8 cellular contexts compared by ENCODE assay signal in the genomic region with DNA sequence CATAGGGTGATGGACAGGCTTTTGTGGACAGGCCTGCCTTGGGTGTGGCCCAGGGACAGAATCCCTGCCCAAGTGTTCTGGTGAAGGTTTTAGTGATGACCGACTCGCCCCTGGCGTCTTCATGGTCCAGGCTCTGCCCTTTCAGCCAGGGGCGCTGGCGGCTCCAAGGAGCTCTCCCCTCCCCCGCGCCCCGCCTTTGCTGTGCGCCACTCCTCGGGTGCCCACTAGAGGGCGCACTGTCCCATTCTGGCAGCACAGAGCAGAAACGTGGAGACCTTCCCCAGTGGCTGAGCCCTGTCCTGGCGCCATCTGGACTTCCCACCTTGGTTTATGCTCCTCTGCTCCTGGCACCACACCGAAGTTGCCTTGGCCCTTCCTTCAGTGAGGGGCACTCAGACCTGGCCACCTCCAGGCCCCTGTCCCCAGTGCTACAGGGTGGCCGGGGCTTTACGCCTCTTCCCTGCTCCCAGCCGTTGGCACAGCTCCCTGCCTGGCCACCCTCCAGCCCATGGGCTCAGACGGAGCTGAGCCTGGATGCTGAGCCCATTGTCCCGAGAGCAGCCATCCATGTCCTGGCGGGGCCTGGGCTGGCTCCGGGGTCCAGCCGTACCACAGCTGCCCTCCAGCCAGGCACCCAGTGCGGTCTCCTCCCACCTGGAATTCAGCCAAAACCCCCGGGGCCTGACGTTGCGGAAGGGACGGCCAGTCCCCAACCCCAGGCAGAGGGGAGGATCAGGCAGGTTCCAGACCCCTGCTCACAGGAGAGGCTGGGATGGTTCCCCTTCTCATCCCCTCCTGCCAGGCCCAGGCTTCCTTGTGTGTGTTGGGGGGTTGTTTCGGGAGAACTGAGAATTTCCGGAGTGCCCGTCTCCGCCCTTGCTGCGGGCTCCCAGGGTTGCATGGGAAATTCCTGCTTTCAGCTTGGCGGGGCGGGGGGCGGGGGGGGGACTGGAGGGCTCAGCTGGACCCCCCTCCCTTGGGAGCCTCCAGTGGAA. TPM values are rescaled to one million over a fixed set of nuclear protein-coding genes. Genes with fewer than 3 reads are reported as not detected.
A peak's percentile ranks its signal among the peaks of the same experiment; 100 is the strongest.
DNase-seq lines count a peak whose midpoint lies in the region; ATAC-seq, FAIRE-seq and TF ChIP-seq lines count a peak whose summit lies in the region.

No MANE protein-coding gene starts in this region.

- peaks cover 38% of the 10 kb centered on the region for H3K27me3 ChIP-seq in colonic mucosa

- H3K4me3 ChIP-seq in colonic mucosa: peak overlapping the region; percentile 34

- no peaks in the 10 kb centered on the region for H3K36me3 ChIP-seq in colonic mucosa

- TF ChIP-seq CTCF in colonic mucosa (IDR thresholded peaks at IDR 0.05): peak; percentile 100

- peak overlapping the region; percentile 90 for H3K27ac ChIP-seq in colonic mucosa

- H3K9me3 ChIP-seq in colonic mucosa: no peaks in the 10 kb centered on the region

- H3K9ac ChIP-seq in colonic mucosa (ENCODE audit: low read depth in 2 of 2, low read length in 2 of 2): peak overlapping the region; percentile 69 to 93

- peaks cover 25% of the 10 kb centered on the region for H3K4me1 ChIP-seq in colonic mucosa

- intact Hi-C loops in colonic mucosa (cut with DNase I): no loop called here

- DNase-seq in NCI-H524 (lab: John Stamatoyannopoulos, UW) (peak; percentile 85 to 91), colonic mucosa (peak; percentile 92), left lobe of liver (ENCODE audit: low spot score) (peak; percentile 86)
- peak; percentile 93 for DNase-seq in activated CD4-positive, alpha-beta T cell treated with anti-CD3 and anti-CD28 coated beads for 48 hours
- DNase-seq in stimulated activated CD4-positive, alpha-beta T cell treated with anti-CD3 and anti-CD28 coated beads, Interleukin-2, amount 100 ng/mL, for 48 hours: peak; percentile 95 to 96

- FAIRE-seq in A204.1 (lab: Jason Lieb, UNC): peak; percentile 16

- ATAC-seq in GM18861 (IDR thresholded peaks at IDR 0.05; ENCODE audit: unreplicated experiment): peak; percentile 40
- ATAC-seq in HG03432 (IDR thresholded peaks at IDR 0.05; ENCODE audit: unreplicated experiment): peak; percentile 65
- ATAC-seq in left lobe of liver: peak; percentile 70

RNA-seq across cellular contexts. Expression of a gene that starts 5.6 kb away (rescaled TPM):
- total RNA-seq in colonic mucosa: 100 to 1,000 TPM in 1 of 2 donors, 10 to 100 TPM in 1; 97.1 to 220 TPM
- total RNA-seq in left lobe of liver: 3.2 TPM

RNA-seq across cellular contexts. Expression of a gene that starts 6.5 kb away (rescaled TPM):
- total RNA-seq in colonic mucosa (10 to 100 TPM; 11.3 to 20.3 TPM), left lobe of liver (23.8 TPM)

RNA-seq across cellular contexts. Expression of a gene that starts 9.9 kb away (rescaled TPM):
- total RNA-seq in colonic mucosa (10 to 100 TPM; 15.0 to 55.7 TPM), left lobe of liver (10.6 TPM)

RNA-seq across cellular contexts. Expression of a gene that starts 45.3 kb away (rescaled TPM):
- total RNA-seq in colonic mucosa (under 1 TPM; 0.82 TPM), left lobe of liver (4.4 TPM)

Comparison
In these comparisons a context has a peak if more than half of its experiments do, and no peak if none do; other contexts are left out.
1. Peak in every context shown above with its lines: DNase-seq, ATAC-seq, H3K4me3 ChIP-seq and H3K27ac ChIP-seq.
2. RNA of a gene that starts 5.6 kb away (total RNA-seq): 97.1 to 220 TPM in colonic mucosa; 3.2 TPM in left lobe of liver (single experiment); every median in the first group is over 10 times any median in the second.